26 cellular contexts compared by ENCODE assay signal in the genomic region with DNA sequence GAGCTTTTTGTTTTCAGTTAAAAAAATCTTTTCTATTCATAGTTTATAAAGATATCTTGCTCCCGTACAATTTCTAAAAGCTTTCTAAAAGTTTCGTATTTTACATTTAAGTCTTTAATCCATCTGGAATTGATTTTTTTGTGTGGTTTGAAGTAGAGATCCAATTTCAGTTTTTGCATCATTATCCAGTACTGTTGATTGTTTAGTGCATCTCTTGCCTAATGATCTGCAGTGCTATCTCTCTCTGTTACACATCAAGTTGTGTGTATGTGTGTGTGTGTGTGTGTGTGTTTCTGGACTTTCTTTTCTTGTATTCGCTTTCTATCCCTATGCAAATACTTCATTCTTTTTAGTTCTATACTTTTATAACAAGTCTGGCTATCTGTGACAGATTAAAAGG.
"Had no signal": no experiment of that assay in that cellular context is flagged by ENCODE, and none has a peak within 500 bp of the region (broad histone marks: within the 10 kb centered on the region; RNA-seq: fewer than 3 reads in every experiment).

No MANE protein-coding gene starts in this region.

- H3K9me3 ChIP-seq: breast epithelium, esophagus squamous epithelium, ovary, psoas muscle, right atrium auricular region, tibial artery had no signal

- H3K4me1 ChIP-seq: breast epithelium, esophagus squamous epithelium, psoas muscle, right atrium auricular region, tibial artery had no signal

- H3K9me3 Mint-ChIP-seq: activated T-cell treated with anti-CD3 and anti-CD28 coated beads, Interleukin-2, amount 50 U/mL, for 24 hours; activated T-helper 2 cell treated with anti-CD3 and anti-CD28 coated beads, Interferon-gamma antibody, Interleukin-2, Interleukin-4, amounts not matched to agents 10 μg/mL and 5 μg/mL and 100 μg/mL, durations not matched to agents 14 hours and 24 hours and 36 hours; endodermal cell; natural killer cell treated with Interleukin-12 subunit alpha and Interleukin-12 subunit beta and Interleukin-15 and Interleukin-18, amount 100 ng/mL, for 72 hours; stimulated activated naive CD8-positive, alpha-beta T cell treated with anti-CD3 and anti-CD28 coated beads, Interleukin-15, Interleukin-2, amounts not matched to agents 100 ng/mL and 50 ng/mL, for 24 hours had no signal

- H3K4me1 Mint-ChIP-seq: activated B cell treated with CpG ODN at 0.5 μM for 24 hours; activated CD4-positive, alpha-beta T cell treated with anti-CD3 and anti-CD28 coated beads for 36 hours; activated naive CD8-positive, alpha-beta T cell treated with anti-CD3 and anti-CD28 coated beads for 36 hours; endodermal cell had no signal

- H3K27ac ChIP-seq: breast epithelium, coronary artery, esophagus squamous epithelium, ovary, psoas muscle, right atrium auricular region, tibial artery had no signal

- H3K36me3 ChIP-seq: breast epithelium, esophagus squamous epithelium, ovary, right atrium auricular region, tibial artery had no signal

- H3K27me3 Mint-ChIP-seq: activated B cell treated with CpG ODN at 0.5 μM for 24 hours; activated CD4-positive, alpha-beta T cell treated with anti-CD3 and anti-CD28 coated beads for 36 hours; activated naive CD8-positive, alpha-beta T cell treated with anti-CD3 and anti-CD28 coated beads for 36 hours; activated T-cell treated with anti-CD3 and anti-CD28 coated beads, Interleukin-2, amount 50 U/mL, for 24 hours; natural killer cell treated with Interleukin-12 subunit alpha and Interleukin-12 subunit beta and Interleukin-15 and Interleukin-18, amount 100 ng/mL, for 72 hours; stimulated activated naive CD8-positive, alpha-beta T cell treated with anti-CD3 and anti-CD28 coated beads, Interleukin-15, Interleukin-2, amounts not matched to agents 100 ng/mL and 50 ng/mL, for 24 hours had no signal

- ATAC-seq: activated CD4-positive, alpha-beta T cell treated with anti-CD3 and anti-CD28 coated beads for 36 hours; natural killer cell treated with Interleukin-12 subunit alpha and Interleukin-12 subunit beta and Interleukin-15 and Interleukin-18, amount 100 ng/mL, for 72 hours; psoas muscle had no signal

- H3K27ac Mint-ChIP-seq: activated B cell treated with CpG ODN at 0.5 μM for 24 hours; activated CD4-positive, alpha-beta T cell treated with anti-CD3 and anti-CD28 coated beads for 36 hours; activated naive CD8-positive, alpha-beta T cell treated with anti-CD3 and anti-CD28 coated beads for 36 hours; activated T-cell treated with anti-CD3 and anti-CD28 coated beads, Interleukin-2, amount 50 U/mL, for 24 hours; activated T-helper 2 cell treated with anti-CD3 and anti-CD28 coated beads, Interferon-gamma antibody, Interleukin-2, Interleukin-4, amounts not matched to agents 10 μg/mL and 5 μg/mL and 100 μg/mL, durations not matched to agents 14 hours and 24 hours and 36 hours; endodermal cell; natural killer cell treated with Interleukin-12 subunit alpha and Interleukin-12 subunit beta and Interleukin-15 and Interleukin-18, amount 100 ng/mL, for 72 hours; stimulated activated naive CD8-positive, alpha-beta T cell treated with anti-CD3 and anti-CD28 coated beads, Interleukin-15, Interleukin-2, amounts not matched to agents 100 ng/mL and 50 ng/mL, for 24 hours; T-helper 1 cell treated with Interleukin-12 subunit alpha and Interleukin-12 subunit beta and Interleukin-4 antibody, amounts not matched to agents 30 μg/mL and 1 μg/mL, for 36 hours had no signal

- H3K4me3 Mint-ChIP-seq: activated B cell treated with CpG ODN at 0.5 μM for 24 hours; activated CD4-positive, alpha-beta T cell treated with anti-CD3 and anti-CD28 coated beads for 36 hours; activated naive CD8-positive, alpha-beta T cell treated with anti-CD3 and anti-CD28 coated beads for 36 hours; activated T-cell treated with anti-CD3 and anti-CD28 coated beads, Interleukin-2, amount 50 U/mL, for 24 hours; endodermal cell; natural killer cell treated with Interleukin-12 subunit alpha and Interleukin-12 subunit beta and Interleukin-15 and Interleukin-18, amount 100 ng/mL, for 72 hours; stimulated activated naive CD8-positive, alpha-beta T cell treated with anti-CD3 and anti-CD28 coated beads, Interleukin-15, Interleukin-2, amounts not matched to agents 100 ng/mL and 50 ng/mL, for 24 hours; T-helper 1 cell treated with Interleukin-12 subunit alpha and Interleukin-12 subunit beta and Interleukin-4 antibody, amounts not matched to agents 30 μg/mL and 1 μg/mL, for 36 hours had no signal

- DNase-seq: activated B cell treated with CpG ODN at 0.5 μM for 24 hours; activated CD4-positive, alpha-beta T cell treated with anti-CD3 and anti-CD28 coated beads for 36 hours; activated CD4-positive, alpha-beta T cell treated with anti-CD3 and anti-CD28 coated beads, Interleukin-2, amount 50 U/mL, for 4 hours; activated CD8-positive, alpha-beta memory T cell treated with anti-CD3 and anti-CD28 coated beads for 24 hours; activated CD8-positive, alpha-beta memory T cell treated with anti-CD3 and anti-CD28 coated beads, Interleukin-2, amount 50 U/mL, for 4 hours; activated naive CD4-positive, alpha-beta T cell; activated naive CD8-positive, alpha-beta T cell treated with anti-CD3 and anti-CD28 coated beads for 36 hours; activated T-cell treated with anti-CD3 and anti-CD28 coated beads, Interleukin-2, amount 50 U/mL, for 24 hours; amniotic stem cell; cerebellar nuclear complex; endodermal cell; esophagus squamous epithelium; hippocampal formation; midbrain; ovary; psoas muscle; stimulated activated CD4-positive, alpha-beta T cell treated with anti-CD3 and anti-CD28 coated beads, Interleukin-12 subunit alpha, Interleukin-12 subunit beta, amount 100 ng/mL, for 4 hours; T1000; tibial artery had no signal

- H3K27me3 ChIP-seq: breast epithelium, esophagus squamous epithelium, ovary, right atrium auricular region, tibial artery had no signal

- H3K36me3 Mint-ChIP-seq: activated naive CD8-positive, alpha-beta T cell treated with anti-CD3 and anti-CD28 coated beads for 36 hours; natural killer cell treated with Interleukin-12 subunit alpha and Interleukin-12 subunit beta and Interleukin-15 and Interleukin-18, amount 100 ng/mL, for 72 hours had no signal

- H3K4me3 ChIP-seq: breast epithelium, coronary artery, esophagus squamous epithelium, ovary, psoas muscle, right atrium auricular region, tibial artery had no signal
